Comparison of ENCODE assay signal across 25 cellular contexts in the genomic region with DNA sequence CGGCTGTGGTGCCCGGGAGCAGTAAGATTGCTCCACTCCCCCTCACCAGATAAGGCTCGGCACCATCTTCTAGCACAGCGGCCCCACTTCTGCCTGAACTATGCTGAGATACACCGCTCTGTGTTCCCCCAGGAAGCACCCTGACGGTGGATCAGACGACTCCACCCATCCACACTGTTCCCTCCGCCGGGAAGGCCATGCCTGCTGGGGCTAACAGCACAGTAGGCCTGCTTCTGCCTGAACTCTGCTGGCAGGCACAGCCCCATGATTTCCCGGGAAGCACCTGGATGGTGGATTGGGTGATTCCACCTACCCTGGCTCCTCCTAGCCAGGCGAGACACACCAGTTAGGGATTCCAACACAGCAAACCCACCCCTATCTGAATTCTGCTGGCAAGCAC. TPM values are rescaled to one million over a fixed set of nuclear protein-coding genes. Genes with fewer than 3 reads are reported as not detected.
"Had no signal": no experiment of that assay in that cellular context is flagged by ENCODE, and none has a peak within 500 bp of the region (broad histone marks: within the 10 kb centered on the region; RNA-seq: fewer than 3 reads in every experiment).

No MANE protein-coding gene starts in this region.

- H3K27me3 ChIP-seq: SJCRH30 had no signal

- H3K4me1 ChIP-seq: SJCRH30 had no signal

- H3K4me3 ChIP-seq: SJCRH30 had no signal

- H3K9ac ChIP-seq: KMS-11, SK-N-SH had no signal

- H3K4me2 ChIP-seq: KMS-11, SK-N-SH had no signal

- H3K36me3 ChIP-seq: SJCRH30, WERI-Rb-1 had no signal

- H3K27ac ChIP-seq: KMS-11, SJCRH30, WERI-Rb-1 had no signal

- H3K9me3 ChIP-seq: SJCRH30, SK-N-SH had no signal

- ATAC-seq: activated CD4-positive, CD25-positive, alpha-beta regulatory T cell treated with anti-CD3 and anti-CD28 coated beads, Interleukin-2, amount 50 U/mL, for 24 hours; activated CD8-positive, alpha-beta T cell treated with anti-CD3 and anti-CD28 coated beads, Interleukin-2, amount 10 ng/mL, durations not matched to agents 7 days and 5 days had no signal

- FAIRE-seq: astrocyte had no signal

- H3K9me2 ChIP-seq: SK-N-SH had no signal

- DNase-seq: activated CD4-positive, alpha-beta T cell treated with anti-CD3 and anti-CD28 coated beads for 4 hours; activated CD4-positive, alpha-beta T cell treated with anti-CD3 and anti-CD28 coated beads, Interleukin-2, amount 50 U/mL, for 4 hours; activated CD8-positive, alpha-beta memory T cell treated with anti-CD3 and anti-CD28 coated beads, Interleukin-2, amount 50 U/mL, for 48 hours; activated CD8-positive, alpha-beta T cell treated with anti-CD3 and anti-CD28 coated beads, Interleukin-2, amount 10 ng/mL, durations not matched to agents 7 days and 5 days; activated effector memory CD4-positive, alpha-beta T cell treated with Interleukin-2 at 50 U/mL for 16 hours; activated naive CD4-positive, alpha-beta T cell treated with Interleukin-2 at 50 U/mL for 16 hours; activated T-cell treated with anti-CD3 and anti-CD28 coated beads, Interleukin-2, amount 50 U/mL, for 1 hour; amygdala; NCI-H1105 treated with DMSO at 0.1 percent for 48 hours; NCI-H1436 treated with DMSO at 0.1 percent for 48 hours; NCI-H187; NCI-H2081; NCI-H446; NCI-H524; SJCRH30; SK-N-SH; T-helper 1 cell; WERI-Rb-1 had no signal

RNA-seq across cellular contexts. Expression of a gene that starts 42.8 kb away (rescaled TPM):
- total RNA-seq: activated CD8-positive, alpha-beta T cell treated with anti-CD3 and anti-CD28 coated beads, Interleukin-2, amount 10 ng/mL, durations not matched to agents 7 days and 5 days; activated T-helper 1 cell treated with anti-CD3 and anti-CD28 coated beads, Interleukin-12 subunit alpha, Interleukin-12 subunit beta, Interleukin-2, Interleukin-4 antibody, amounts not matched to agents 30 ng/mL and 10 ng/mL and 1 ng/mL, durations not matched to agents 14 hours and 24 hours and 36 hours; Right ventricle myocardium inferior; RPMI7951; SJCRH30; T-helper 2 cell treated with Interferon-gamma antibody and Interleukin-4, amounts not matched to agents 100 ng/mL and 5 ng/mL, for 36 hours had no signal
- polyA plus RNA-seq: SK-N-SH had no signal
